Comparison of ENCODE assay signal across 1 cellular context in genomic region chr13:111171629-111172028, GRCh38.
TF ChIP-seq lines count a peak whose summit lies in the region.

No MANE protein-coding gene starts in this region.

TF ChIP-seq in GM23338, 12 proteins besides CTCF, POLR2A, EP300 and RAD21:
- no peak for TF ChIP-seq ETS1 (IDR thresholded peaks at IDR 0.05)
- TF ChIP-seq JUNB (IDR thresholded peaks at IDR 0.05; ENCODE audit: unreplicated experiment), result no peak
- TF ChIP-seq NANOG (IDR thresholded peaks at IDR 0.05; ENCODE audit: borderline replicate concordance), result no peak
- TF ChIP-seq EZH2phosphoT487 (IDR thresholded peaks at IDR 0.05; ENCODE audit: unreplicated experiment), result no peak
- TF ChIP-seq ZNF462 (CRISPR knock-in tag; IDR thresholded peaks at IDR 0.05), result no peak
- no peak for TF ChIP-seq EZH2 (IDR thresholded peaks at IDR 0.05; ENCODE audit: low read depth, unreplicated experiment)
- no peak for TF ChIP-seq CREB1 (CRISPR knock-in tag; IDR thresholded peaks at IDR 0.05; ENCODE audit: low read depth)
- TF ChIP-seq REST (IDR thresholded peaks at IDR 0.05; ENCODE audit: unreplicated experiment), result no peak
- no peak for TF ChIP-seq ZNF331 (CRISPR knock-in tag; IDR thresholded peaks at IDR 0.05; ENCODE audit: low read depth)
- no peak for TF ChIP-seq STAT1 (IDR thresholded peaks at IDR 0.05; ENCODE audit: unreplicated experiment)
- no peak for TF ChIP-seq ZNF114 (CRISPR knock-in tag; IDR thresholded peaks at IDR 0.05)
- TF ChIP-seq POLR2AphosphoS5 (IDR thresholded peaks at IDR 0.05; ENCODE audit: low read depth), result no peak
